ENCODE assay signal across 8 cellular contexts in the genomic region with DNA sequence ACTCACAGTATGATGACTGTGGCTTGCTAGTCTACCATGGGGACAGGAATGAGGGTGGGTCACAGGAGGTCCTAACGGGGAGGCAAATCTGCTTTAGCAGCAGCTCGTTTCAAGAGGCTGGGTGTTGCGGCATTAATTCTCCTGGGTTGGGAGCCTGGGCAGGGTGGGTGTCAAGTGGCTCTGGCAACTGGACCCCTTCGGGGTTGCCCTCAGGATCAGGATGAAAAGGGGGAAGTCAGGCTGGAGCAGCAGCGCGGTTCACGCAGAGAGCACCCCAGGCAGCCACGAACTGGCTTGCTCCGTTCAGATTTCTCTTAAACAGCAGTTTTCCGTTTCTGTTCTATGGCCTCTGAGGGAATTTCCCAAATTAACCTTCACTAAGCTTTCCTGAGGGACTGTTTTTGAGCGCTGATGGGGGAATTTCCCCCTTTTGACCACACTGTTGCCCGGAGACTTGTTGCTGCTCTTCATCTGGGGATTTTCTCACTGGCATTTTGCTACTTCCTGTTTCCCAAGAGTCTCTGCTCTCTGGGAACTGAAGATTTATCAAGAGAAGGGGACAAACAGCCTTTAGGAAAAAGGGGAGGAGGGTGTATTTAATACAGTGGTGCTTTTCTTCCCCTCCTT. TPM values are rescaled to one million over a fixed set of nuclear protein-coding genes. Genes with fewer than 3 reads are reported as not detected.
A peak's percentile ranks its signal among the peaks of the same experiment; 100 is the strongest.
DNase-seq lines count a peak whose midpoint lies in the region; ATAC-seq, FAIRE-seq and TF ChIP-seq lines count a peak whose summit lies in the region.

No MANE protein-coding gene starts in this region.

- H3K4me2 ChIP-seq in OCI-LY3 (ENCODE audit: low read length) (peak overlapping the region; percentile 96), skeletal muscle satellite cell (ENCODE audit: low read length) (peak overlapping the region; percentile 48)

- H3K79me2 ChIP-seq in OCI-LY3 (ENCODE audit: low read length): no peaks in the 10 kb centered on the region

- H3K4me1 ChIP-seq in OCI-LY3 (ENCODE audit: low read length): peaks cover 53% of the 10 kb centered on the region
- peaks cover 36% of the 10 kb centered on the region for H3K4me1 ChIP-seq in adipocyte (ENCODE audit: control insufficient read depth, insufficient read depth, low read length)
- peaks cover 15% of the 10 kb centered on the region for H3K4me1 ChIP-seq in skeletal muscle satellite cell (ENCODE audit: control insufficient read depth, insufficient read depth, low read length)

- DNase-seq in GM18507 (ENCODE audit: extremely low spot score, insufficient read length, low read depth): peak; percentile 49
- peak; percentile 49 for DNase-seq in adipocyte (ENCODE audit: low read depth)
- DNase-seq in hypothalamus (lab: John Stamatoyannopoulos, UW): peak in 26 of 51 donors; percentile 4 to 75 (median 16)
- DNase-seq in NCI-H510A treated with DMSO at 0.1 percent for 48 hours (lab: John Stamatoyannopoulos, UW): no peak
- DNase-seq in NK-92 treated with Interleukin-12 subunit alpha and Interleukin-12 subunit beta, amount 100 ng/mL, for 24 hours (lab: John Stamatoyannopoulos, UW): no peak

- H3K4me3 ChIP-seq in OCI-LY3 (ENCODE audit: low read length): peak overlapping the region; percentile 75
- H3K4me3 ChIP-seq in adipocyte (ENCODE audit: low read length): peak overlapping the region; percentile 17
- H3K4me3 ChIP-seq in skeletal muscle satellite cell (ENCODE audit: low read length): no peak overlapping the region

- H3K36me3 ChIP-seq in OCI-LY3 (replicated peaks; ENCODE audit: low read depth, low read length): no peaks in the 10 kb centered on the region
- H3K36me3 ChIP-seq in adipocyte (ENCODE audit: control insufficient read depth, insufficient read depth, low read length, severe bottlenecking): no peaks in the 10 kb centered on the region
- H3K36me3 ChIP-seq in skeletal muscle satellite cell (ENCODE audit: insufficient read depth, low read length): no peaks in the 10 kb centered on the region

- no peaks in the 10 kb centered on the region for H3K27me3 ChIP-seq in OCI-LY3 (ENCODE audit: low read depth, low read length)
- H3K27me3 ChIP-seq in adipocyte (replicated peaks; ENCODE audit: control insufficient read depth, insufficient read depth, low read length): no peaks in the 10 kb centered on the region
- H3K27me3 ChIP-seq in skeletal muscle satellite cell (ENCODE audit: control insufficient read depth, insufficient read depth, low read length): peaks cover 3% of the 10 kb centered on the region

- no peaks in the 10 kb centered on the region for H4K20me1 ChIP-seq in OCI-LY3 (ENCODE audit: insufficient read depth, low read length)

- peak overlapping the region; percentile 81 for H3K27ac ChIP-seq in OCI-LY3 (ENCODE audit: low read length)

- peak; percentile 87 for ATAC-seq in HG02588 (IDR thresholded peaks at IDR 0.05; ENCODE audit: unreplicated experiment)

- H3K9ac ChIP-seq in OCI-LY3 (ENCODE audit: low read length): peak overlapping the region; percentile 77
- peak overlapping the region; percentile 46 for H3K9ac ChIP-seq in adipocyte (ENCODE audit: low read length)
- peak overlapping the region; percentile 42 for H3K9ac ChIP-seq in skeletal muscle satellite cell (ENCODE audit: low read depth, low read length)

- H3K9me3 ChIP-seq in OCI-LY3 (ENCODE audit: insufficient read depth, low read length) (no peaks in the 10 kb centered on the region), adipocyte (ENCODE audit: control insufficient read depth, low read length) (no peaks in the 10 kb centered on the region), skeletal muscle satellite cell (replicated peaks; ENCODE audit: low read length) (no peaks in the 10 kb centered on the region)

- peak overlapping the region; percentile 68 for H2AFZ ChIP-seq in OCI-LY3 (ENCODE audit: low read depth, low read length)

- peak; percentile 98 for FAIRE-seq in GM18507 (lab: Jason Lieb, UNC)

- no peak for TF ChIP-seq CTCF in OCI-LY3 (IDR thresholded peaks at IDR 0.05; ENCODE audit: low read depth, low read length)

RNA-seq across cellular contexts. Expression of gene PELI1, which starts 59.9 kb away (rescaled TPM):
- 2.3 and 2.8 TPM in 2 replicates for total RNA-seq in skeletal muscle satellite cell (2012; rRNA removed)

Comparison
In these comparisons a context has a peak if more than half of its experiments do, and no peak if none do; other contexts are left out.
1. DNase-seq: peak in GM18507 (single experiment), adipocyte (single experiment) and hypothalamus (26 of 51); none in NCI-H510A treated with DMSO at 0.1 percent for 48 hours (single experiment) and NK-92 treated with Interleukin-12 subunit alpha and Interleukin-12 subunit beta, amount 100 ng/mL, for 24 hours (single experiment).
2. Peak in every context shown above with its lines, with median percentiles within 50 percentile points of each other: H3K9ac ChIP-seq.